20 cellular contexts compared by ENCODE assay signal in genomic region chr1:46187106-46187869, GRCh38. TPM values are rescaled to one million over a fixed set of nuclear protein-coding genes. Genes with fewer than 3 reads are reported as not detected.
DNase-seq lines count a peak whose midpoint lies in the region; ATAC-seq and TF ChIP-seq lines count a peak whose summit lies in the region.
"Had no signal": no experiment of that assay in that cellular context is flagged by ENCODE, and none has a peak within 500 bp of the region (broad histone marks: within the 10 kb centered on the region; RNA-seq: fewer than 3 reads in every experiment).

No MANE protein-coding gene starts in this region.

- CTCF ChIA-PET in Calu3 (lab: Charles Lee) = interaction anchor here (0.6 to 1.1 kb wide), 2 partner anchors 26 to 27 kb away, joined by 3 read pairs; no protein-coding TSS in a partner anchor

- no peak for TF ChIP-seq CTCF in Calu3 (IDR thresholded peaks at IDR 0.05; ENCODE audit: unreplicated experiment)
- no peak for TF ChIP-seq CTCF in chondrocyte (IDR thresholded peaks at IDR 0.05)
- TF ChIP-seq CTCF in progenitor cell of endocrine pancreas (IDR thresholded peaks at IDR 0.05; ENCODE audit: unreplicated experiment) = no peak

- H3K36me3 Mint-ChIP-seq in Calu3 (ENCODE audit: insufficient read depth, unreplicated experiment) (peaks cover 45% of the 10 kb centered on the region), chondrocyte (ENCODE audit: low read depth) (peaks cover 9% of the 10 kb centered on the region), progenitor cell of endocrine pancreas (ENCODE audit: insufficient read depth) (peaks cover 4% of the 10 kb centered on the region)
- H3K36me3 Mint-ChIP-seq: natural killer cell had no signal

- peaks cover 31% of the 10 kb centered on the region for H3K4me1 Mint-ChIP-seq in Calu3 (ENCODE audit: low read depth, unreplicated experiment)
- H3K4me1 Mint-ChIP-seq in chondrocyte (ENCODE audit: low read depth) = peaks cover 57% of the 10 kb centered on the region
- peaks cover 11% of the 10 kb centered on the region for H3K4me1 Mint-ChIP-seq in progenitor cell of endocrine pancreas (ENCODE audit: low read depth)

- H3K27me3 Mint-ChIP-seq in Calu3 (ENCODE audit: unreplicated experiment) (no peaks in the 10 kb centered on the region), chondrocyte (ENCODE audit: low read depth) (no peaks in the 10 kb centered on the region), progenitor cell of endocrine pancreas (no peaks in the 10 kb centered on the region)

- no peak overlapping the region for H3K27ac ChIP-seq in caudate nucleus (ENCODE audit: low read depth, low read length)

- peak overlapping the region; percentile 42 for H3K27ac Mint-ChIP-seq in Calu3 (ENCODE audit: unreplicated experiment)
- H3K27ac Mint-ChIP-seq in chondrocyte (ENCODE audit: unreplicated experiment) = peak overlapping the region; percentile 18
- H3K27ac Mint-ChIP-seq in progenitor cell of endocrine pancreas = peak overlapping the region; percentile 44

- no TSS peak for BruUV-seq in Calu3 (replicated peaks; lab: Mats Ljungman, UMichigan)

- intact Hi-C loops in Calu3 (cut with micrococcal nuclease; ENCODE audit: unreplicated experiment) = no loop called here

- H3K4me3 Mint-ChIP-seq in Calu3 (ENCODE audit: low read depth, unreplicated experiment) (no peak overlapping the region), chondrocyte (ENCODE audit: unreplicated experiment) (no peak overlapping the region), progenitor cell of endocrine pancreas (ENCODE audit: low read depth) (no peak overlapping the region)
- H3K4me3 Mint-ChIP-seq: natural killer cell; T-helper 1 cell treated with Interleukin-12 subunit alpha and Interleukin-12 subunit beta and Interleukin-4 antibody, amounts not matched to agents 30 μg/mL and 1 μg/mL, for 36 hours had no signal

- no peak for ATAC-seq in HG03378 (IDR thresholded peaks at IDR 0.05; ENCODE audit: unreplicated experiment)
- ATAC-seq: natural killer cell had no signal

- no peaks in the 10 kb centered on the region for H3K9me3 Mint-ChIP-seq in Calu3 (ENCODE audit: low read depth, unreplicated experiment)
- no peaks in the 10 kb centered on the region for H3K9me3 Mint-ChIP-seq in chondrocyte (ENCODE audit: low read depth)
- no peaks in the 10 kb centered on the region for H3K9me3 Mint-ChIP-seq in progenitor cell of endocrine pancreas (ENCODE audit: low read depth)
- H3K9me3 Mint-ChIP-seq: natural killer cell; T-helper 1 cell treated with Interleukin-12 subunit alpha and Interleukin-12 subunit beta and Interleukin-4 antibody, amounts not matched to agents 30 μg/mL and 1 μg/mL, for 36 hours had no signal

- DNase-seq in Calu3 = no peak
- DNase-seq in NCI-H1436 treated with DMSO at 0.1 percent for 48 hours (lab: John Stamatoyannopoulos, UW) = peak; percentile 12
- DNase-seq in chondrocyte (ENCODE audit: low spot score) = no peak
- DNase-seq in progenitor cell of endocrine pancreas (ENCODE audit: low spot score, unreplicated experiment) = no peak
- no peak for DNase-seq in activated CD8-positive, alpha-beta memory T cell treated with anti-CD3 and anti-CD28 coated beads, Interleukin-2, amount 50 U/mL, for 48 hours
- no peak for DNase-seq in activated CD4-positive, alpha-beta T cell treated with anti-CD3 and anti-CD28 coated beads for 1 hour
- DNase-seq in caudate nucleus (lab: John Stamatoyannopoulos, UW) = no peak
- DNase-seq: activated CD4-positive, CD25-positive, alpha-beta regulatory T cell; activated naive CD4-positive, alpha-beta T cell treated with anti-CD3 and anti-CD28 coated beads, Interleukin-2, amount 50 U/mL, for 16 hours; effector CD8-positive, alpha-beta T cell; GOT3; natural killer cell; NCI-H1092; NCI-H524; stimulated activated CD4-positive, alpha-beta T cell treated with anti-CD3 and anti-CD28 coated beads, Interleukin-2, amount 100 ng/mL, for 48 hours had no signal

RNA-seq across cellular contexts. Expression of gene POMGNT1, which starts 10.9 kb away (rescaled TPM):
- total RNA-seq in Calu3 (2022) (62.0 and 74.5 TPM in 2 replicates), chondrocyte (84.9 to 104 TPM (median 89.1 TPM) in 3 replicates), progenitor cell of endocrine pancreas (101 and 102 TPM in 2 replicates)

RNA-seq across cellular contexts. Expression of gene P3R3URF, which starts 11.0 kb away (rescaled TPM):
- total RNA-seq in Calu3 (2022) (not detected in 2 replicates), chondrocyte (not detected in 3 replicates), progenitor cell of endocrine pancreas (not detected in 2 replicates)
- total RNA-seq: liver, natural killer cell, renal cortical epithelial cell, urinary bladder had no signal

RNA-seq across cellular contexts. Expression of gene TSPAN1, which starts 12.4 kb away (rescaled TPM):
- total RNA-seq in Calu3 (2022) (46.2 and 94.8 TPM in 2 replicates), chondrocyte (1.4 to 2.1 TPM (median 1.6 TPM) in 3 replicates), progenitor cell of endocrine pancreas (4.5 and 8.1 TPM in 2 replicates)
- total RNA-seq: natural killer cell had no signal

RNA-seq across cellular contexts. Expression of gene LURAP1, which starts 15.8 kb away (rescaled TPM):
- not detected in 2 replicates for total RNA-seq in Calu3 (2022)
- total RNA-seq in chondrocyte = 3.8 to 4.1 TPM (median 4.0 TPM) in 3 replicates
- 1.2 and 2.0 TPM in 2 replicates for total RNA-seq in progenitor cell of endocrine pancreas
- total RNA-seq: natural killer cell had no signal

RNA-seq across cellular contexts. Expression of gene PIK3R3, which starts 54.9 kb away (rescaled TPM):
- total RNA-seq in Calu3 (2022) = 17.4 and 21.4 TPM in 2 replicates
- total RNA-seq in chondrocyte = 21.1 to 36.3 TPM (median 23.4 TPM) in 3 replicates
- 54.1 and 55.4 TPM in 2 replicates for total RNA-seq in progenitor cell of endocrine pancreas
